ENCODE assay signal across 8 cellular contexts in the genomic region with DNA sequence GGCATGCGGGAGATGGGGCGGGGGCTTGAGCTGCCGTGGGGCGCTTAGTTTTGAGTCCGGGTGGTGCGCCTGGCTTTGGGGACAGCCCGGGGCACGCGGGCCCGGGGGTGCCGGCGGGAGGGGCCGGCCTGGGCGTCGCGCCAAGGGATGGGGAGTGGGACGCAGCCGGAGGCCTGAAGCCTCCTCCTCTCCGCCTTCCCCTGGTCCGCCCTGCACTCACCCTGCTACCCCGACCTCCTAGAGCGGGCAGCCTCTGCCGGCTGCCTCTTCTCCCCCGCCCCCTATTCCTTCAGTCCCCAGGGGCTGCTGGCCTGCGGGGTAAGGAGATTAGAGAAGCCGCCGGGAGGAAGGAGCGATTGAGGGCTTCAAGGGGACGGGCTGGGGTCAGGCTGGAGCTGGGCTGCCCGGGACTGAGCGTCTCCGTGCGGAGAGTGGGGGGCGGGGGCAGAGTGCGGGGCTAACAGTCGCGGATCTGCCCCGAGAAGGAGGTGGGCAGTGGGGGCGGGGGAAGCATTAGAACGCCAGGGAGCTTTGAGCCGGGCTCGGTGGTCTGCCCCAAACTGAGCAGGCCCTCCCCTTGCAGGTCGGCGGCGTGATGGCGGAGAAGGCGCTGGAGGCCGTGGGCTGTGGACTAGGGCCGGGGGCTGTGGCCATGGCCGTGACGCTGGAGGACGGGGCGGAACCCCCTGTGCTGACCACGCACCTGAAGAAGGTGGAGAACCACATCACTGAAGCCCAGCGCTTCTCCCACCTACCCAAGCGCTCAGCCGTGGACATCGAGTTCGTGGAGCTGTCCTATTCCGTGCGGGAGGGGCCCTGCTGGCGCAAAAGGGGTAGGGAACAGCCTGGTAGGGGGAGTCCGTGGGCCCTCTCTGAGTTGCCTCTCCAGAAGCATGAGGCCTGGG. TPM values are rescaled to one million over a fixed set of nuclear protein-coding genes. Genes with fewer than 3 reads are reported as not detected.
A peak's percentile ranks its signal among the peaks of the same experiment; 100 is the strongest.
DNase-seq lines count a peak whose midpoint lies in the region; ATAC-seq and TF ChIP-seq lines count a peak whose summit lies in the region.

No MANE protein-coding gene starts in this region.

- no peak overlapping the region for H3K9ac ChIP-seq in duodenal mucosa (ENCODE audit: low read depth in 1 of 2, low read length in 2 of 2)

- ATAC-seq in naive thymus-derived CD8-positive, alpha-beta T cell: peak; percentile 46 to 59

- TF ChIP-seq CTCF in C4-2B (conservative IDR thresholded peaks at IDR 0.05) (no peak), NB4 (IDR thresholded peaks at IDR 0.05; ENCODE audit: low read depth, low read length) (no peak), adrenal gland (IDR thresholded peaks at IDR 0.05) (no peak)

- WGBS in adrenal gland, 4 donors: 16 to 35% (median 24%) methylated on average over 23 to 63 of the region's 63 CpGs

- H3K9me3 ChIP-seq in duodenal mucosa (ENCODE audit: control insufficient read depth in 1 of 2, low read length in 2 of 2) (no peaks in the 10 kb centered on the region), adrenal gland (replicated peaks in 1 of 3) (no peaks in the 10 kb centered on the region)

- no peak overlapping the region for H3K27ac Mint-ChIP-seq in naive thymus-derived CD8-positive, alpha-beta T cell

- H3K36me3 Mint-ChIP-seq in naive thymus-derived CD8-positive, alpha-beta T cell: no peaks in the 10 kb centered on the region

- H3K9me3 Mint-ChIP-seq in naive thymus-derived CD8-positive, alpha-beta T cell: no peaks in the 10 kb centered on the region

- peaks cover 33 to 35% of the 10 kb centered on the region in 2 donors for H3K27me3 ChIP-seq in duodenal mucosa (ENCODE audit: control insufficient read depth in 1 of 2, insufficient read depth in 2 of 2, low read length in 2 of 2)
- H3K27me3 ChIP-seq in adrenal gland: no peaks in the 10 kb centered on the region

- peak; percentile 72 for DNase-seq in NB4 (ENCODE audit: low read depth)
- DNase-seq in naive thymus-derived CD8-positive, alpha-beta T cell: peak in 2 of 10 donors; percentile 17 to 19
- no peak for DNase-seq in NCI-H226
- DNase-seq in NCI-H2081 treated with DMSO at 0.1 percent for 48 hours (lab: John Stamatoyannopoulos, UW): no peak
- no peak for DNase-seq in adrenal gland
- DNase-seq in NCI-H1092 treated with DMSO at 0.1 percent for 48 hours (lab: John Stamatoyannopoulos, UW): no peak

- H3K4me3 ChIP-seq in NB4 (ENCODE audit: low read depth, low read length): no peak overlapping the region
- H3K4me3 ChIP-seq in duodenal mucosa (ENCODE audit: low read depth in 1 of 2, low read length in 2 of 2): peak overlapping the region; percentile 60 to 65
- H3K4me3 ChIP-seq in adrenal gland: peak overlapping the region in 2 of 4 donors; percentile 31 to 60

- peak overlapping the region; percentile 47 to 75 (median 64) for H3K4me3 Mint-ChIP-seq in naive thymus-derived CD8-positive, alpha-beta T cell

- TF ChIP-seq POLR2A in NB4 (IDR thresholded peaks at IDR 0.05; ENCODE audit: extremely low read depth, insufficient read length) (no peak), adrenal gland (IDR thresholded peaks at IDR 0.05) (no peak)

- H3K4me1 ChIP-seq in duodenal mucosa (ENCODE audit: control insufficient read depth in 1 of 2, insufficient read depth in 2 of 2, low read length in 2 of 2) (peaks cover 10 to 12% of the 10 kb centered on the region in 2 donors), adrenal gland (replicated peaks in 1 of 2) (peaks cover 11 to 13% of the 10 kb centered on the region in 2 donors)

- H3K27ac ChIP-seq in C4-2B (peak overlapping the region; percentile 5; the same call in 1 of the 2 replicates), duodenal mucosa (ENCODE audit: low read depth, low read length) (no peak overlapping the region), adrenal gland (no peak overlapping the region)

- intact Hi-C loops in adrenal gland (cut with DNase I): loop anchor here in 1 of 2 donors (10.0 kb wide), 1 partner anchor 45 kb away; no protein-coding TSS in a partner anchor

- H3K4me1 Mint-ChIP-seq in naive thymus-derived CD8-positive, alpha-beta T cell: peaks cover 10 to 25% (median 20%) of the 10 kb centered on the region in 4 donors

- H3K36me3 ChIP-seq in duodenal mucosa (ENCODE audit: control insufficient read depth in 1 of 2, insufficient read depth in 2 of 2, low read length in 2 of 2): no peaks in the 10 kb centered on the region
- no peaks in the 10 kb centered on the region for H3K36me3 ChIP-seq in adrenal gland (replicated peaks in 1 of 2)

- peaks cover 9 to 33% (median 27%) of the 10 kb centered on the region in 5 donors for H3K27me3 Mint-ChIP-seq in naive thymus-derived CD8-positive, alpha-beta T cell

- POLR2A ChIA-PET in naive thymus-derived CD8-positive, alpha-beta T cell (lab: Charles Lee): interaction anchor here (0.6 to 1.4 kb wide), 6 partner anchors 22 to 132 kb away, joined by 3 to 5 read pairs (median 4); partner anchors contain the start of genes DPAGT1 and HMBS

RNA-seq across cellular contexts. Expression of gene ABCG4, which starts 0.8 kb away (rescaled TPM):
- total RNA-seq in naive thymus-derived CD8-positive, alpha-beta T cell: not detected
- polyA plus RNA-seq in naive thymus-derived CD8-positive, alpha-beta T cell: not detected
- total RNA-seq in adrenal gland: under 1 TPM in 7 of 8 donors, not detected in 1; 0.08 to 0.60 (median 0.29) TPM
- 1 to 10 TPM in 1 of 3 donors, under 1 TPM in 2; 0.20 to 1.1 (median 0.48) TPM for polyA plus RNA-seq in adrenal gland

RNA-seq across cellular contexts. Expression of gene NLRX1, which starts 18.9 kb away (rescaled TPM):
- total RNA-seq in naive thymus-derived CD8-positive, alpha-beta T cell: 10 to 100 TPM; 10.3 to 10.5 TPM
- polyA plus RNA-seq in naive thymus-derived CD8-positive, alpha-beta T cell: 10 to 100 TPM in 1 of 3 donors, 1 to 10 TPM in 2; 4.0 to 10.9 (median 7.1) TPM
- total RNA-seq in adrenal gland: 10 to 100 TPM; 17.4 to 32.7 (median 30.0) TPM
- 10 to 100 TPM in 1 of 3 donors, 1 to 10 TPM in 2; 5.5 to 10.1 (median 7.4) TPM for polyA plus RNA-seq in adrenal gland

RNA-seq across cellular contexts. Expression of gene HINFP, which starts 28.2 kb away (rescaled TPM):
- 10 to 100 TPM; 66.0 to 68.6 TPM for total RNA-seq in naive thymus-derived CD8-positive, alpha-beta T cell
- 10 to 100 TPM in 1 of 3 donors, 1 to 10 TPM in 2; 7.3 to 24.9 (median 7.5) TPM for polyA plus RNA-seq in naive thymus-derived CD8-positive, alpha-beta T cell
- 10 to 100 TPM in 7 of 8 donors, 1 to 10 TPM in 1; 7.4 to 39.1 (median 22.2) TPM for total RNA-seq in adrenal gland
- polyA plus RNA-seq in adrenal gland: 10 to 100 TPM; 15.3 to 33.6 (median 24.0) TPM

RNA-seq across cellular contexts. Expression of gene NHERF4, which starts 35.7 kb away (rescaled TPM):
- total RNA-seq in naive thymus-derived CD8-positive, alpha-beta T cell: under 1 TPM; 0.42 to 0.55 TPM
- polyA plus RNA-seq in naive thymus-derived CD8-positive, alpha-beta T cell: not detected
- under 1 TPM in 1 of 8 donors, not detected in 7; 0.14 TPM for total RNA-seq in adrenal gland
- under 1 TPM in 2 of 3 donors, not detected in 1; 0.17 to 0.24 TPM for polyA plus RNA-seq in adrenal gland

RNA-seq across cellular contexts. Expression of gene C2CD2L, which starts 42.5 kb away (rescaled TPM):
- total RNA-seq in naive thymus-derived CD8-positive, alpha-beta T cell: 10 to 100 TPM; 27.0 to 27.8 TPM
- 1 to 10 TPM; 3.4 to 10.0 (median 4.0) TPM for polyA plus RNA-seq in naive thymus-derived CD8-positive, alpha-beta T cell
- 10 to 100 TPM in 6 of 8 donors, 1 to 10 TPM in 2; 5.1 to 14.2 (median 11.8) TPM for total RNA-seq in adrenal gland
- polyA plus RNA-seq in adrenal gland: 10 to 100 TPM in 2 of 3 donors, 1 to 10 TPM in 1; 8.1 to 15.8 (median 10.8) TPM
